ENCODE assay signal across 12 cellular contexts in the genomic region with DNA sequence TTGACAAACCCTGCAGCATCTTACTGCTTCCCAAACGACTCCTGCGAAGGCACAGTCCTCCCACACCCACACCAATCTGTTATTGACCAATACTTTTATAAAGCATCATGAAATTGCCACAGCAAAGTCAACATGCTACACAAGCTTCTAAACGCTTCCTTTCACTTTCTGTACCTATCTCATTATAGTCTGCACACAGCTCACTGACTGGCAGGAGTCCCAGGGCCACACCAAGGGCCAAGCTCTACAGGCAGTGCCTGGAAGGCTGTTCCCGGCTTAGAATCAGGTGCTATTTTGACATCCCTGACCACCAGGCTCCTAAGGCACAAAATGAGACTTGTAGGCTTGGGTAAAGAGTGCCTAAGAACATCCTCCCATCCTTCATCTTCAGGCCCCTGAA. TPM values are rescaled to one million over a fixed set of nuclear protein-coding genes. Genes with fewer than 3 reads are reported as not detected.
DNase-seq lines count a peak whose midpoint lies in the region; ATAC-seq and TF ChIP-seq lines count a peak whose summit lies in the region.
"Had no signal": no experiment of that assay in that cellular context is flagged by ENCODE, and none has a peak within 500 bp of the region (broad histone marks: within the 10 kb centered on the region; RNA-seq: fewer than 3 reads in every experiment).

No MANE protein-coding gene starts in this region.

- H3K27ac ChIP-seq in heart left ventricle = no peak overlapping the region
- no peak overlapping the region for H3K27ac ChIP-seq in prostate gland
- H3K27ac ChIP-seq: epithelial cell of prostate had no signal

- no peak overlapping the region for H3K4me3 ChIP-seq in heart left ventricle
- no peak overlapping the region for H3K4me3 ChIP-seq in prostate gland

- WGBS in heart left ventricle, 4 donors = 55 to 69% (median 61%) methylated on average over 4 of the region's 4 CpGs
- WGBS in prostate gland = 61% methylated on average over 4 of the region's 4 CpGs

- H3K4me1 ChIP-seq in heart left ventricle = peaks cover 0 to 26% (median 14%) of the 10 kb centered on the region in 12 donors
- H3K4me1 ChIP-seq in prostate gland (replicated peaks) = peaks cover 6% of the 10 kb centered on the region

- H3K36me3 ChIP-seq in heart left ventricle (peaks cover 0 to 78% (median 59%) of the 10 kb centered on the region in 9 donors), prostate gland (no peaks in the 10 kb centered on the region)

- POLR2A ChIA-PET in activated CD4-positive, alpha-beta T cell treated with anti-CD3 and anti-CD28 coated beads for 36 hours (lab: Charles Lee) = interaction anchor here (0.8 kb wide), 1 partner anchor 24 kb away, joined by 3 read pairs; no protein-coding TSS in a partner anchor
- POLR2A ChIA-PET in T-cell (lab: Charles Lee) = interaction anchor here in 1 of 2 donors (0.6 kb wide), 1 partner anchor 19 kb away, joined by 3 read pairs; no protein-coding TSS in a partner anchor

- H3K27me3 ChIP-seq in heart left ventricle (no peaks in the 10 kb centered on the region), prostate gland (replicated peaks; ENCODE audit: insufficient read depth) (no peaks in the 10 kb centered on the region)

- H3K4me1 Mint-ChIP-seq in activated CD4-positive, alpha-beta T cell treated with anti-CD3 and anti-CD28 coated beads for 36 hours = peaks cover 81% of the 10 kb centered on the region
- peaks cover 27 to 67% (median 56%) of the 10 kb centered on the region in 3 donors for H3K4me1 Mint-ChIP-seq in T-cell

- no peak for TF ChIP-seq POLR2A in heart left ventricle (IDR thresholded peaks at IDR 0.05)
- TF ChIP-seq POLR2A in prostate gland (IDR thresholded peaks at IDR 0.05) = no peak

- DNase-seq in activated CD4-positive, alpha-beta T cell treated with anti-CD3 and anti-CD28 coated beads for 36 hours = no peak
- no peak for DNase-seq in activated CD4-positive, alpha-beta T cell treated with anti-CD3 and anti-CD28 coated beads, Interleukin-2, amount 50 U/mL, for 1 hour
- DNase-seq in T-cell (no peak), heart left ventricle (peak in 4 of 5 donors; percentile 25 to 72 (median 58)), prostate gland (ENCODE audit: low spot score) (peak; percentile 60), COLO829 (ENCODE audit: low spot score) (no peak), CD1c-positive myeloid dendritic cell (ENCODE audit: extremely low spot score) (no peak), ureter (ENCODE audit: low spot score) (no peak)
- DNase-seq: natural killer cell; NCI-H748 treated with DMSO at 0.1 percent for 48 hours; stimulated activated CD4-positive, alpha-beta T cell treated with anti-CD3 and anti-CD28 coated beads, Interleukin-15, amount 100 ng/mL, for 24 hours had no signal

- no peaks in the 10 kb centered on the region for H3K9me3 ChIP-seq in heart left ventricle
- H3K9me3 ChIP-seq in prostate gland = no peaks in the 10 kb centered on the region

- H3K4me3 Mint-ChIP-seq in activated CD4-positive, alpha-beta T cell treated with anti-CD3 and anti-CD28 coated beads for 36 hours = no peak overlapping the region
- H3K4me3 Mint-ChIP-seq in T-cell = no peak overlapping the region
- H3K4me3 Mint-ChIP-seq: natural killer cell had no signal

- no peaks in the 10 kb centered on the region for H3K9me3 Mint-ChIP-seq in activated CD4-positive, alpha-beta T cell treated with anti-CD3 and anti-CD28 coated beads for 36 hours (ENCODE audit: low read depth)
- no peaks in the 10 kb centered on the region for H3K9me3 Mint-ChIP-seq in T-cell
- H3K9me3 Mint-ChIP-seq: natural killer cell had no signal

- peaks cover 75% of the 10 kb centered on the region for H3K36me3 Mint-ChIP-seq in activated CD4-positive, alpha-beta T cell treated with anti-CD3 and anti-CD28 coated beads for 36 hours (ENCODE audit: low read depth)
- H3K36me3 Mint-ChIP-seq in T-cell = peaks cover 41% of the 10 kb centered on the region
- H3K36me3 Mint-ChIP-seq: natural killer cell had no signal

- H3K27ac Mint-ChIP-seq in activated CD4-positive, alpha-beta T cell treated with anti-CD3 and anti-CD28 coated beads for 36 hours = peak overlapping the region; percentile 58
- peak overlapping the region; percentile 1 to 68 for H3K27ac Mint-ChIP-seq in T-cell

- intact Hi-C loops in activated CD4-positive, alpha-beta T cell treated with anti-CD3 and anti-CD28 coated beads for 36 hours (cut with DNase I, micrococcal nuclease) = loop anchor here (5.0 kb wide), 2 partner anchors 38 to 83 kb away; partner anchors contain the start of gene USP7 (in 1 of the 2)
- intact Hi-C loops in heart left ventricle (cut with DNase I) (loop anchor here in 2 of 10 donors (5.0 to 10.0 kb wide), 2 partner anchors 38 to 81 kb away; partner anchors contain the start of gene USP7 (in 1 of the 2)), prostate gland (cut with DNase I) (no loop called here)

- CTCF ChIA-PET in activated CD4-positive, alpha-beta T cell treated with anti-CD3 and anti-CD28 coated beads for 36 hours (lab: Charles Lee) = interaction anchor here (0.8 to 4.7 kb wide), 4 partner anchors 10 to 44 kb away, joined by 3 to 19 read pairs (median 4); no protein-coding TSS in a partner anchor
- CTCF ChIA-PET in T-cell (lab: Charles Lee) = no interaction called here

- no peak for ATAC-seq in activated CD4-positive, alpha-beta T cell treated with anti-CD3 and anti-CD28 coated beads for 36 hours
- ATAC-seq in T-cell (replicated peaks in 1 of 4) = no peak
- peak; percentile 49 to 87 (median 85) for ATAC-seq in heart left ventricle

- no peaks in the 10 kb centered on the region for H3K27me3 Mint-ChIP-seq in activated CD4-positive, alpha-beta T cell treated with anti-CD3 and anti-CD28 coated beads for 36 hours
- no peaks in the 10 kb centered on the region for H3K27me3 Mint-ChIP-seq in T-cell

- TF ChIP-seq CTCF in heart left ventricle (IDR thresholded peaks at IDR 0.05) = no peak
- no peak for TF ChIP-seq CTCF in prostate gland (IDR thresholded peaks at IDR 0.05)

RNA-seq across cellular contexts. Expression of gene USP7, which starts 39.5 kb away (rescaled TPM):
- 100 to 1,000 TPM; 165 to 198 TPM for total RNA-seq in activated CD4-positive, alpha-beta T cell treated with anti-CD3 and anti-CD28 coated beads for 36 hours
- total RNA-seq in T-cell (100 to 1,000 TPM; 159 to 261 (median 169) TPM), heart left ventricle (10 to 100 TPM; 49.5 to 86.5 (median 68.1) TPM), prostate gland (10 to 100 TPM; 60.2 to 84.9 TPM), ureter (143 TPM)
- polyA plus RNA-seq in heart left ventricle = 10 to 100 TPM; 20.3 to 38.0 TPM

RNA-seq across cellular contexts. Expression of gene LITAFD, which starts 42.1 kb away (rescaled TPM):
- not detected for total RNA-seq in activated CD4-positive, alpha-beta T cell treated with anti-CD3 and anti-CD28 coated beads for 36 hours
- not detected for total RNA-seq in T-cell
- total RNA-seq in heart left ventricle = not detected
- polyA plus RNA-seq in heart left ventricle = not detected
- total RNA-seq in prostate gland = 1 to 10 TPM in 1 of 2 donors, not detected in 1; 2.3 TPM
- not detected for total RNA-seq in ureter

RNA-seq across cellular contexts. Expression of gene CARHSP1, which starts 55.4 kb away (rescaled TPM):
- 10 to 100 TPM; 49.4 to 64.5 TPM for total RNA-seq in activated CD4-positive, alpha-beta T cell treated with anti-CD3 and anti-CD28 coated beads for 36 hours
- total RNA-seq in T-cell = 10 to 100 TPM; 32.9 to 44.3 (median 41.8) TPM
- total RNA-seq in heart left ventricle = 10 to 100 TPM; 20.0 to 62.4 (median 29.0) TPM
- polyA plus RNA-seq in heart left ventricle = 10 to 100 TPM; 33.4 to 58.0 TPM
- 100 to 1,000 TPM in 1 of 2 donors, 10 to 100 TPM in 1; 51.0 to 146 TPM for total RNA-seq in prostate gland
- total RNA-seq in ureter = 43.6 TPM

Comparison
In these comparisons a context has a peak if more than half of its experiments do, and no peak if none do; other contexts are left out.
1. ATAC-seq: peak in heart left ventricle (4 of 4); none in activated CD4-positive, alpha-beta T cell treated with anti-CD3 and anti-CD28 coated beads for 36 hours (single experiment) and T-cell (0 of 4).
2. DNase-seq: peak in heart left ventricle (4 of 5) and prostate gland (single experiment); none in activated CD4-positive, alpha-beta T cell treated with anti-CD3 and anti-CD28 coated beads for 36 hours (single experiment), activated CD4-positive, alpha-beta T cell treated with anti-CD3 and anti-CD28 coated beads, Interleukin-2, amount 50 U/mL, for 1 hour (single experiment), T-cell (0 of 34), COLO829 (single experiment), CD1c-positive myeloid dendritic cell (single experiment) and ureter (single experiment).